Comparison of ENCODE assay signal across 1 cellular context in the genomic region with DNA sequence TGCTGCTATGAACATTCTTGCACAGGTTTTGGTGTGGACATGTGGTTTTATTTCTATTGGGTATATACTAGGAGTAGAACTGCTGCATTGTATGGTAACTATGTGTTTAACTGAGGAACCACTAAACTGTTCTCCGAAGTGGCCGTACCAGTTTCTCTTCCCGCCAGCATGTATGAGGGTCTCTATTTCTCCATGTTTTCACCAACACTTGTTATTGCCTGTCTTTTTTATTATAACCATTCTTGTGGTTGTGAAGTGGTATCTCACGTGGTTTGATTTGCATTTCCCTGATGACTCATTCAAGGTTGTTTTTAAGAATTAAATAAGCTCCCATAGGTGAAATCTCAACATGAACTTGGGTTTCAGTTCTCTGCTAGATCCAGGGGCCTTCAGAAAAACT.
TF ChIP-seq lines count a peak whose summit lies in the region.

No MANE protein-coding gene starts in this region.

TF ChIP-seq in A549, 52 proteins besides CTCF, POLR2A, EP300 and RAD21:
- no peak for TF ChIP-seq FOSL2 (IDR thresholded peaks at IDR 0.05)
- TF ChIP-seq FOSL2 (CRISPR knock-in tag; IDR thresholded peaks at IDR 0.05): peak; percentile 40; the same call in 1 of the 2 replicates
- TF ChIP-seq ZSCAN20 (CRISPR knock-in tag; IDR thresholded peaks at IDR 0.05): no peak
